In the genomic region with DNA sequence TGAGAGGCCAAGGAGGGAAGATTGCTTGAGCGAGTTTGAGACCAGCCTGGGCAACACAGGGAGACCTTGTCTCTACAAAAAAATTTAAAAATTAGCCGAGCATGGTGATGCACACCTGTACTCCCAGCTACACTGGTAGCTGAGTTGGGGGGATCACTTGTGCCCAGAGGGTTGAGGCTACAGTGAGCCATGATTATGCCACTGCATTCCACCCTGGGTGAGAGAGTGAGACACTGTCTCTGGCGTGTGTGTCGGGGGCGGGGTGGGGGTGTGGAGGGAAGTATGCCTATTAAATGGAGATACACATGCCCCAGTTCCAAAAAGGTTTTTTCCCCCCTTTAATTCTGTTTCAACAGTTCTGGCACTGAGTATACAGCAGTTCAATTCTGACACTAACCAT, we compare ENCODE assay signal across 23 cellular contexts.
"Had no signal": no experiment of that assay in that cellular context is flagged by ENCODE, and none has a peak within 500 bp of the region (broad histone marks: within the 10 kb centered on the region; RNA-seq: fewer than 3 reads in every experiment).

No MANE protein-coding gene starts in this region.

- H3K4me3 Mint-ChIP-seq: dendritic cell treated with granulocyte-macrophage colony-stimulating factor and Interleukin-4, amounts not matched to agents 40 ng/mL and 50 ng/mL, for 4 days; effector memory CD8-positive, alpha-beta T cell; endodermal cell; mesothelial cell of epicardium had no signal

- H3K36me3 Mint-ChIP-seq: mesothelial cell of epicardium had no signal

- ATAC-seq: effector memory CD8-positive, alpha-beta T cell; esophagus mucosa; gastrocnemius medialis; left cardiac atrium; left lung; lower lobe of right lung; mucosa of descending colon had no signal

- H3K4me1 Mint-ChIP-seq: mesothelial cell of epicardium had no signal

- DNase-seq: colonic mucosa; cortex of kidney; effector CD8-positive, alpha-beta T cell; effector memory CD8-positive, alpha-beta T cell; endodermal cell; erythroblast; esophagus squamous epithelium; foreskin fibroblast; foreskin melanocyte; gastrocnemius medialis; glutamatergic neuron; head of caudate nucleus; heart right ventricle; hippocampal formation; left cardiac atrium; left lung; lower lobe of right lung; mesenchymal stem cell; mucosa of descending colon had no signal

- H3K27ac ChIP-seq: colonic mucosa, epithelial cell of prostate, esophagus squamous epithelium, gastrocnemius medialis, heart right ventricle, left lung, lower lobe of right lung had no signal

- H3K27me3 ChIP-seq: colonic mucosa, esophagus squamous epithelium, gastrocnemius medialis, heart right ventricle, left lung had no signal

- H3K4me3 ChIP-seq: colonic mucosa, esophagus squamous epithelium, gastrocnemius medialis, heart right ventricle, left lung, lower lobe of right lung, mucosa of descending colon had no signal

- H3K36me3 ChIP-seq: colonic mucosa, esophagus squamous epithelium, gastrocnemius medialis, heart right ventricle, left lung, lower lobe of right lung had no signal

- H3K4me1 ChIP-seq: colonic mucosa, esophagus squamous epithelium, gastrocnemius medialis had no signal

- H3K9me3 ChIP-seq: colonic mucosa, esophagus squamous epithelium, gastrocnemius medialis, left lung, lower lobe of right lung, mucosa of descending colon had no signal

- H3K27me3 Mint-ChIP-seq: dendritic cell treated with granulocyte-macrophage colony-stimulating factor and Interleukin-4, amounts not matched to agents 40 ng/mL and 50 ng/mL, for 4 days had no signal

- H3K27ac Mint-ChIP-seq: dendritic cell treated with granulocyte-macrophage colony-stimulating factor and Interleukin-4, amounts not matched to agents 40 ng/mL and 50 ng/mL, for 4 days; effector memory CD8-positive, alpha-beta T cell; endodermal cell; mesothelial cell of epicardium had no signal

- H3K9me3 Mint-ChIP-seq: effector memory CD8-positive, alpha-beta T cell had no signal
